1 cellular context compared by ENCODE assay signal in the genomic region with DNA sequence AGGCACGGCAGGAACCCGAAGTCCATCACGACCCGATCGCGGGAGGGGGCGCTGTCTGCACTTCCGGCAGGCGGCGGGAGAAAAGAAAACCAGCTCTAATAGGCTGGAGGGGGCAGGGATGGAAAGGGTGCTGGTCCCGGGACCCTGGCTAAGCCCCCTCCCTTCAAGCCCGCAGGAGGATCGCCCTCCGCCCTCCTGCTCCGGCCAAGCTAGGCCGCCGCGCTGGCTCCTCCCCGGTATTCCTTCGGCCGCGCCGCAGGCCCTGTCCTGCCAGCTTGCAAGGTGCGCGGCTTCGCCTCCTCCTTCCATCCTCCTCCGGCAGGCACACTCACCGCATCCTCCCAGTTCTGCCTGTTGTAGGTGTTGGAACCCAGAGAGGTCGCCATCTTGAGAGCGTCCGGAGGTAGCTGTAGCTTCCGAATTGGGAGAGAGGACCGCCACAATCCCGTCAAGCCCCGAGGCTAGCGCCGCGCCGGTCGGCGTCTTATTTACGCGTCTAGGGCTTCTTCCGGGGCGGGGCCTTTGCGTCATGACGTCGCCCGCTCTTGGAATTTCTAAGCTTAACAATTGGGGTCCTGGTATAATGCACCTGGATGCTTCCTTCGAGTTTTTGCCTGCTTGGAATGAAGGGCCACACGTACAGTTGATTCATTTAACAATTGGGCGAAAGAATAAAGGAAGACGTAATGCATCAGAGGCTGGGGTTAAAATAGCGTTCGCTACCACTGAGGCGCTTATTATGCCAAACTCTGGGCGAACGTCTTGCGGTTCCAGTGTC.
TF ChIP-seq lines count a peak whose summit lies in the region.

TSS of gene RBM22 (minus strand) at position 463 of the 778 bp plus-strand sequence. CDS start at position 386, 77 bp downstream.

TF ChIP-seq in GM12878, 131 proteins besides CTCF, POLR2A, EP300 and RAD21 (continued from another document and continues in another):
- TF ChIP-seq IRF3 (IDR thresholded peaks at IDR 0.05) (0 out of 2 replicates have a peak, but pooled peaks have one; percentile 37), NRF1 (conservative IDR thresholded peaks at IDR 0.05; ENCODE audit: low read depth, low read length) (no peak), MTA3 (IDR thresholded peaks at IDR 0.05; ENCODE audit: borderline replicate concordance, low read length) (no peak), ZBTB4 (CRISPR knock-in tag; IDR thresholded peaks at IDR 0.05) (no peak), SMAD1 (IDR thresholded peaks at IDR 0.05; ENCODE audit: low read depth, partially characterized antibody) (no peak), ASH2L (IDR thresholded peaks at IDR 0.05; ENCODE audit: borderline replicate concordance, low read depth) (0 out of 2 replicates have a peak, but pooled peaks have one; percentile 72), HDAC2 (IDR thresholded peaks at IDR 0.05) (no peak), EGR1 (IDR thresholded peaks at IDR 0.05; ENCODE audit: borderline replicate concordance in 1 of 2, low read depth in 2 of 2, low read length in 2 of 2) (peak in 1 of 2 experiments; percentile 57; a peak in 2 of 3 replicates), RB1 (IDR thresholded peaks at IDR 0.05; ENCODE audit: borderline replicate concordance) (peak; percentile 91), SMAD5 (IDR thresholded peaks at IDR 0.05; ENCODE audit: low read depth) (peak; percentile 92), EZH2 (IDR thresholded peaks at IDR 0.05; ENCODE audit: borderline replicate concordance, control insufficient read depth, low read depth, low read length) (no peak), RCOR1 (conservative IDR thresholded peaks at IDR 0.05; ENCODE audit: low read depth, low read length) (peak; percentile 87; the same call in 1 of the 2 replicates), ZNF24 (IDR thresholded peaks at IDR 0.05) (no peak), POLR2AphosphoS2 (IDR thresholded peaks at IDR 0.05; ENCODE audit: low read depth, low read length) (peak; percentile 77), CBX5 (IDR thresholded peaks at IDR 0.05; ENCODE audit: low read depth) (no peak), CHD4 (IDR thresholded peaks at IDR 0.05) (no peak), ESRRA (IDR thresholded peaks at IDR 0.05; ENCODE audit: low read length) (no peak), BMI1 (IDR thresholded peaks at IDR 0.05; ENCODE audit: borderline replicate concordance) (no peak), IKZF1 (conservative IDR thresholded peaks at IDR 0.05) (peak; percentile 82), KDM1A (IDR thresholded peaks at IDR 0.05; ENCODE audit: borderline replicate concordance) (no peak), CHD1 (IDR thresholded peaks at IDR 0.05; ENCODE audit: low read depth, low read length) (peak; percentile 91; the same call in 1 of the 2 replicates), RAD51 (IDR thresholded peaks at IDR 0.05) (no peak), HDAC6 (IDR thresholded peaks at IDR 0.05; ENCODE audit: unreplicated experiment) (peak; percentile 44), STAT1 (conservative IDR thresholded peaks at IDR 0.05) (no peak), BACH1 (IDR thresholded peaks at IDR 0.05; ENCODE audit: borderline replicate concordance) (no peak), CREB1 (IDR thresholded peaks at IDR 0.05; ENCODE audit: low read depth) (peak; percentile 99), DPF2 (IDR thresholded peaks at IDR 0.05) (peak; percentile 61; the same call in 1 of the 2 replicates), WRNIP1 (IDR thresholded peaks at IDR 0.05; ENCODE audit: borderline replicate concordance, low read depth, low read length) (0 out of 2 replicates have a peak, but pooled peaks have one; percentile 24), PAX8 (IDR thresholded peaks at IDR 0.05) (no peak), RELA (IDR thresholded peaks at IDR 0.05; ENCODE audit: borderline replicate concordance, partially characterized antibody) (peak; percentile 72), ELK1 (IDR thresholded peaks at IDR 0.05; ENCODE audit: low read depth, low read length) (peak; percentile 83), KLF5 (IDR thresholded peaks at IDR 0.05; ENCODE audit: partially characterized antibody) (peak; percentile 64), RBBP5 (conservative IDR thresholded peaks at IDR 0.05) (0 out of 2 replicates have a peak, but pooled peaks have one; percentile 58), FOS (IDR thresholded peaks at IDR 0.05; ENCODE audit: borderline replicate concordance, extremely low read depth, insufficient read length) (no peak), CBFB (IDR thresholded peaks at IDR 0.05; ENCODE audit: low read depth) (peak; percentile 58), ZNF217 (IDR thresholded peaks at IDR 0.05) (no peak), JUNB (IDR thresholded peaks at IDR 0.05) (no peak), CEBPZ (IDR thresholded peaks at IDR 0.05; ENCODE audit: low read depth, low read length) (no peak), YBX1 (IDR thresholded peaks at IDR 0.05) (no peak)
- TF ChIP-seq, protein P1, sequence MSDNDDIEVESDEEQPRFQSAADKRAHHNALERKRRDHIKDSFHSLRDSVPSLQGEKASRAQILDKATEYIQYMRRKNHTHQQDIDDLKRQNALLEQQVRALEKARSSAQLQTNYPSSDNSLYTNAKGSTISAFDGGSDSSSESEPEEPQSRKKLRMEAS (IDR thresholded peaks at IDR 0.05; ENCODE audit: low read depth, low read length), result peak; percentile 38; the same call in 1 of the 2 replicates
- TF ChIP-seq, protein P2, sequence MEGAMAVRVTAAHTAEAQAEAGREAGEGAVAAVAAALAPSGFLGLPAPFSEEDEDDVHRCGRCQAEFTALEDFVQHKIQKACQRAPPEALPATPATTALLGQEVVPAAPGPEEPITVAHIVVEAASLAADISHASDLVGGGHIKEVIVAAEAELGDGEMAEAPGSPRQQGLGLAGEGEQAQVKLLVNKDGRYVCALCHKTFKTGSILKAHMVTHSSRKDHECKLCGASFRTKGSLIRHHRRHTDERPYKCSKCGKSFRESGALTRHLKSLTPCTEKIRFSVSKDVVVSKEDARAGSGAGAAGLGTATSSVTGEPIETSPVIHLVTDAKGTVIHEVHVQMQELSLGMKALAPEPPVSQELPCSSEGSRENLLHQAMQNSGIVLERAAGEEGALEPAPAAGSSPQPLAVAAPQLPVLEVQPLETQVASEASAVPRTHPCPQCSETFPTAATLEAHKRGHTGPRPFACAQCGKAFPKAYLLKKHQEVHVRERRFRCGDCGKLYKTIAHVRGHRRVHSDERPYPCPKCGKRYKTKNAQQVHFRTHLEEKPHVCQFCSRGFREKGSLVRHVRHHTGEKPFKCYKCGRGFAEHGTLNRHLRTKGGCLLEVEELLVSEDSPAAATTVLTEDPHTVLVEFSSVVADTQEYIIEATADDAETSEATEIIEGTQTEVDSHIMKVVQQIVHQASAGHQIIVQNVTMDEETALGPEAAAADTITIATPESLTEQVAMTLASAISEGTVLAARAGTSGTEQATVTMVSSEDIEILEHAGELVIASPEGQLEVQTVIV (IDR thresholded peaks at IDR 0.05; ENCODE audit: borderline replicate concordance, partially characterized antibody), result no peak
- TF ChIP-seq, protein P3, sequence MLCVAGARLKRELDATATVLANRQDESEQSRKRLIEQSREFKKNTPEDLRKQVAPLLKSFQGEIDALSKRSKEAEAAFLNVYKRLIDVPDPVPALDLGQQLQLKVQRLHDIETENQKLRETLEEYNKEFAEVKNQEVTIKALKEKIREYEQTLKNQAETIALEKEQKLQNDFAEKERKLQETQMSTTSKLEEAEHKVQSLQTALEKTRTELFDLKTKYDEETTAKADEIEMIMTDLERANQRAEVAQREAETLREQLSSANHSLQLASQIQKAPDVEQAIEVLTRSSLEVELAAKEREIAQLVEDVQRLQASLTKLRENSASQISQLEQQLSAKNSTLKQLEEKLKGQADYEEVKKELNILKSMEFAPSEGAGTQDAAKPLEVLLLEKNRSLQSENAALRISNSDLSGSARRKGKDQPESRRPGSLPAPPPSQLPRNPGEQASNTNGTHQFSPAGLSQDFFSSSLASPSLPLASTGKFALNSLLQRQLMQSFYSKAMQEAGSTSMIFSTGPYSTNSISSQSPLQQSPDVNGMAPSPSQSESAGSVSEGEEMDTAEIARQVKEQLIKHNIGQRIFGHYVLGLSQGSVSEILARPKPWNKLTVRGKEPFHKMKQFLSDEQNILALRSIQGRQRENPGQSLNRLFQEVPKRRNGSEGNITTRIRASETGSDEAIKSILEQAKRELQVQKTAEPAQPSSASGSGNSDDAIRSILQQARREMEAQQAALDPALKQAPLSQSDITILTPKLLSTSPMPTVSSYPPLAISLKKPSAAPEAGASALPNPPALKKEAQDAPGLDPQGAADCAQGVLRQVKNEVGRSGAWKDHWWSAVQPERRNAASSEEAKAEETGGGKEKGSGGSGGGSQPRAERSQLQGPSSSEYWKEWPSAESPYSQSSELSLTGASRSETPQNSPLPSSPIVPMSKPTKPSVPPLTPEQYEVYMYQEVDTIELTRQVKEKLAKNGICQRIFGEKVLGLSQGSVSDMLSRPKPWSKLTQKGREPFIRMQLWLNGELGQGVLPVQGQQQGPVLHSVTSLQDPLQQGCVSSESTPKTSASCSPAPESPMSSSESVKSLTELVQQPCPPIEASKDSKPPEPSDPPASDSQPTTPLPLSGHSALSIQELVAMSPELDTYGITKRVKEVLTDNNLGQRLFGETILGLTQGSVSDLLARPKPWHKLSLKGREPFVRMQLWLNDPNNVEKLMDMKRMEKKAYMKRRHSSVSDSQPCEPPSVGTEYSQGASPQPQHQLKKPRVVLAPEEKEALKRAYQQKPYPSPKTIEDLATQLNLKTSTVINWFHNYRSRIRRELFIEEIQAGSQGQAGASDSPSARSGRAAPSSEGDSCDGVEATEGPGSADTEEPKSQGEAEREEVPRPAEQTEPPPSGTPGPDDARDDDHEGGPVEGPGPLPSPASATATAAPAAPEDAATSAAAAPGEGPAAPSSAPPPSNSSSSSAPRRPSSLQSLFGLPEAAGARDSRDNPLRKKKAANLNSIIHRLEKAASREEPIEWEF (IDR thresholded peaks at IDR 0.05; ENCODE audit: insufficient replicate concordance, low read depth, low read length), result no peak
- TF ChIP-seq, protein P4, sequence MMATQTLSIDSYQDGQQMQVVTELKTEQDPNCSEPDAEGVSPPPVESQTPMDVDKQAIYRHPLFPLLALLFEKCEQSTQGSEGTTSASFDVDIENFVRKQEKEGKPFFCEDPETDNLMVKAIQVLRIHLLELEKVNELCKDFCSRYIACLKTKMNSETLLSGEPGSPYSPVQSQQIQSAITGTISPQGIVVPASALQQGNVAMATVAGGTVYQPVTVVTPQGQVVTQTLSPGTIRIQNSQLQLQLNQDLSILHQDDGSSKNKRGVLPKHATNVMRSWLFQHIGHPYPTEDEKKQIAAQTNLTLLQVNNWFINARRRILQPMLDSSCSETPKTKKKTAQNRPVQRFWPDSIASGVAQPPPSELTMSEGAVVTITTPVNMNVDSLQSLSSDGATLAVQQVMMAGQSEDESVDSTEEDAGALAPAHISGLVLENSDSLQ (IDR thresholded peaks at IDR 0.05), result peak; percentile 31; the same call in 1 of the 2 replicates
